ENCODE assay signal across 1 cellular context in the genomic region with DNA sequence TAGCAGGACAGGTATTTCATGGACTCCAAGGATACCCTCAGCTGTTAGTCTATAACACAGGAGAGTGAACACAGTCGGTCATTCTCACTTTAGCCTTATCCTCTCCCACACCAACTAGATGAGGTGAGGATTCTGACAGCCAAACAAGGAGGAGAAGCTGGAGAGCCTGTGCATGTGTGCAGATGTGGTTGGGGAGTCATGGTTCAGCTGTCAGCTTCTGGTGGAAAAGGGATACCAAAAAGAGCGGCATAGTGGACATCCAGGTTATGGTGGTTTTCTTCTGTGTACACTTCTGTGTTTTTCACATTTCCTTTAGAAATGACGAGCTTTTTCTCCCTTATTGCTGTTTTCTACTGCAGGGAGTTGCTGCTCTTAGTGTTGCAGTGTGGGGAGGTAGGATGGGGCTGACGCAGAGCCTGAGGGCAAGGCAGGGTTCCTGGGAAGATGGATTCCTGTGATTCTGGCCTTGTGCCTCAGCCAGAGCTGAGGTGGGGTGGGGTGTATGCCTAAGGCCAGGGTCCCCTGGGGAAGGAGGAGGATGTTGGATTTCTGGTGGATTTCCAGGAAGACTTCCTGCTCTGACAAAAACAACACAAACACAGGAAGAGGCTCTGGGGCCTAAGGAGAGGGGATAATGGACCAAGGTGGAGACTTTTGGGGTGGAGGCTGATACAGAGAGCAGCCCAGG.
TF ChIP-seq lines count a peak whose summit lies in the region.

No MANE protein-coding gene starts in this region.

TF ChIP-seq in A549, 52 proteins besides CTCF, POLR2A, EP300 and RAD21 (continued from another document):
- TF ChIP-seq, protein P1, sequence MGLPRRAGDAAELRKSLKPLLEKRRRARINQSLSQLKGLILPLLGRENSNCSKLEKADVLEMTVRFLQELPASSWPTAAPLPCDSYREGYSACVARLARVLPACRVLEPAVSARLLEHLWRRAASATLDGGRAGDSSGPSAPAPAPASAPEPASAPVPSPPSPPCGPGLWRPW (IDR thresholded peaks at IDR 0.05), result no peak
- TF ChIP-seq POLR2AphosphoS2 (conservative IDR thresholded peaks at IDR 0.05; ENCODE audit: low read length) (no peak), GATA3 (IDR thresholded peaks at IDR 0.05; ENCODE audit: borderline replicate concordance) (no peak), ZSCAN20 (CRISPR knock-in tag; IDR thresholded peaks at IDR 0.05) (no peak), CEBPB (IDR thresholded peaks at IDR 0.05) (no peak)
- TF ChIP-seq, protein P2, sequence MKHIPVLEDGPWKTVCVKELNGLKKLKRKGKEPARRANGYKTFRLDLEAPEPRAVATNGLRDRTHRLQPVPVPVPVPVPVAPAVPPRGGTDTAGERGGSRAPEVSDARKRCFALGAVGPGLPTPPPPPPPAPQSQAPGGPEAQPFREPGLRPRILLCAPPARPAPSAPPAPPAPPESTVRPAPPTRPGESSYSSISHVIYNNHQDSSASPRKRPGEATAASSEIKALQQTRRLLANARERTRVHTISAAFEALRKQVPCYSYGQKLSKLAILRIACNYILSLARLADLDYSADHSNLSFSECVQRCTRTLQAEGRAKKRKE (CRISPR knock-in tag; IDR thresholded peaks at IDR 0.05; ENCODE audit: low read depth), result no peak
- TF ChIP-seq, protein P3, sequence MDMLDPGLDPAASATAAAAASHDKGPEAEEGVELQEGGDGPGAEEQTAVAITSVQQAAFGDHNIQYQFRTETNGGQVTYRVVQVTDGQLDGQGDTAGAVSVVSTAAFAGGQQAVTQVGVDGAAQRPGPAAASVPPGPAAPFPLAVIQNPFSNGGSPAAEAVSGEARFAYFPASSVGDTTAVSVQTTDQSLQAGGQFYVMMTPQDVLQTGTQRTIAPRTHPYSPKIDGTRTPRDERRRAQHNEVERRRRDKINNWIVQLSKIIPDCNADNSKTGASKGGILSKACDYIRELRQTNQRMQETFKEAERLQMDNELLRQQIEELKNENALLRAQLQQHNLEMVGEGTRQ (IDR thresholded peaks at IDR 0.05), result no peak
